Comparison of ENCODE assay signal across 14 cellular contexts in the genomic region with DNA sequence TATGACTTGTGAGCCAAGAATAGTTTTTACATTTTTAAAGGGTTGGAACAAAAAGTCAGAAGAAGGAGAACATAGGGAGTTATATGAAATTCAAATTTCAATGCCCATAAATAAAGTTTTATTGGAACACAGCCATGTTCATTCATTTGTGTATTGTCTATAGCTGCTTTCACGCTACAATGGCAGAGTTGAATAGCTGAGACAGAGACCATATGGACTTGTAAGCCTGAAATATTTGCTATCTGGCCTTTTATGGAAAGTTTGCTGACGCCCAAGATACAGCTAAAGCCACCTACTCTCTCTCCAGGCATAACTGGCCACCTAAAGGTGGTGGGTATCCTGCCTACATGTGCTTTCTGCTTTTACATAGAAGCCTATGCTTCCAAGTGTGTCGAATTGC.
"Had no signal": no experiment of that assay in that cellular context is flagged by ENCODE, and none has a peak within 500 bp of the region (broad histone marks: within the 10 kb centered on the region; RNA-seq: fewer than 3 reads in every experiment).

No MANE protein-coding gene starts in this region.

- H3K4me1 ChIP-seq: colonic mucosa, SJSA1 had no signal

- ATAC-seq: activated CD8-positive, alpha-beta memory T cell treated with anti-CD3 and anti-CD28 coated beads, Interleukin-2, amount 10 ng/mL, durations not matched to agents 7 days and 5 days; activated T-cell treated with anti-CD3 and anti-CD28 coated beads, Interleukin-2, amount 50 U/mL, for 4 hours; stimulated activated naive CD8-positive, alpha-beta T cell treated with anti-CD3 and anti-CD28 coated beads, Interleukin-15, amount 100 ng/mL, for 72 hours had no signal

- H3K36me3 Mint-ChIP-seq: activated CD8-positive, alpha-beta memory T cell treated with anti-CD3 and anti-CD28 coated beads, Interleukin-2, amount 10 ng/mL, durations not matched to agents 7 days and 5 days had no signal

- H3K4me3 ChIP-seq: colonic mucosa, SJSA1, thoracic aorta had no signal

- H3K27ac ChIP-seq: colonic mucosa, SJSA1, thoracic aorta had no signal

- H3K4me1 Mint-ChIP-seq: activated CD8-positive, alpha-beta memory T cell treated with anti-CD3 and anti-CD28 coated beads, Interleukin-2, amount 10 ng/mL, durations not matched to agents 7 days and 5 days; stimulated activated naive CD8-positive, alpha-beta T cell treated with anti-CD3 and anti-CD28 coated beads, Interleukin-15, amount 100 ng/mL, for 72 hours had no signal

- H3K27me3 ChIP-seq: colonic mucosa had no signal

- DNase-seq: activated CD4-positive, alpha-beta T cell treated with anti-CD3 and anti-CD28 coated beads, Interleukin-2, amount 50 U/mL, for 1 hour; activated CD8-positive, alpha-beta memory T cell treated with anti-CD3 and anti-CD28 coated beads, Interleukin-2, amount 10 ng/mL, durations not matched to agents 7 days and 5 days; activated gamma-delta T cell treated with Interleukin-2 at 50 U/mL for 16 hours; activated T-cell treated with anti-CD3 and anti-CD28 coated beads, Interleukin-2, amount 50 U/mL, for 4 hours; aorta; colonic mucosa; effector CD4-positive, alpha-beta T cell; mammary epithelial cell; stimulated activated CD4-positive, alpha-beta T cell treated with anti-CD3 and anti-CD28 coated beads, Interleukin-4, amount 100 ng/mL, for 4 hours; stimulated activated naive CD8-positive, alpha-beta T cell treated with anti-CD3 and anti-CD28 coated beads, Interleukin-15, amount 100 ng/mL, for 72 hours; SW 1271 had no signal

- H3K4me3 Mint-ChIP-seq: activated CD8-positive, alpha-beta memory T cell treated with anti-CD3 and anti-CD28 coated beads, Interleukin-2, amount 10 ng/mL, durations not matched to agents 7 days and 5 days; activated T-cell treated with anti-CD3 and anti-CD28 coated beads, Interleukin-2, amount 50 U/mL, for 4 hours; stimulated activated naive CD8-positive, alpha-beta T cell treated with anti-CD3 and anti-CD28 coated beads, Interleukin-15, amount 100 ng/mL, for 72 hours; T-helper 2 cell treated with Interferon-gamma antibody and Interleukin-4, amounts not matched to agents 5 μg/mL and 100 μg/mL, for 36 hours had no signal

- H3K9me3 ChIP-seq: colonic mucosa, SJSA1, thoracic aorta had no signal

- H3K9me3 Mint-ChIP-seq: activated T-cell treated with anti-CD3 and anti-CD28 coated beads, Interleukin-2, amount 50 U/mL, for 4 hours; stimulated activated naive CD8-positive, alpha-beta T cell treated with anti-CD3 and anti-CD28 coated beads, Interleukin-15, amount 100 ng/mL, for 72 hours; T-helper 2 cell treated with Interferon-gamma antibody and Interleukin-4, amounts not matched to agents 5 μg/mL and 100 μg/mL, for 36 hours had no signal

- H3K27ac Mint-ChIP-seq: activated CD8-positive, alpha-beta memory T cell treated with anti-CD3 and anti-CD28 coated beads, Interleukin-2, amount 10 ng/mL, durations not matched to agents 7 days and 5 days; stimulated activated naive CD8-positive, alpha-beta T cell treated with anti-CD3 and anti-CD28 coated beads, Interleukin-15, amount 100 ng/mL, for 72 hours; T-helper 2 cell treated with Interferon-gamma antibody and Interleukin-4, amounts not matched to agents 5 μg/mL and 100 μg/mL, for 36 hours had no signal
